16 cellular contexts compared by ENCODE assay signal in genomic region chr6:3280866-3281465, GRCh38. TPM values are rescaled to one million over a fixed set of nuclear protein-coding genes. Genes with fewer than 3 reads are reported as not detected.
DNase-seq lines count a peak whose midpoint lies in the region; ATAC-seq and TF ChIP-seq lines count a peak whose summit lies in the region.
"Had no signal": no experiment of that assay in that cellular context is flagged by ENCODE, and none has a peak within 500 bp of the region (broad histone marks: within the 10 kb centered on the region; RNA-seq: fewer than 3 reads in every experiment).

No MANE protein-coding gene starts in this region.

- H3K36me3 Mint-ChIP-seq in nephron (ENCODE audit: low read depth) (peaks cover 12% of the 10 kb centered on the region), type B pancreatic cell (peaks cover 14% of the 10 kb centered on the region), immature natural killer cell (peaks cover 0 to 5% (median 0%) of the 10 kb centered on the region in 3 donors)
- H3K36me3 Mint-ChIP-seq: activated naive CD8-positive, alpha-beta T cell treated with anti-CD3 and anti-CD28 coated beads, Interleukin-2, amount 10 ng/mL, durations not matched to agents 7 days and 5 days had no signal

- ATAC-seq in Right ventricle myocardium superior (ENCODE audit: poor library complexity) (no peak), left cardiac atrium (no peak), SK-N-SH treated with all-trans-retinoic acid at 6 μM for 48 hours (no peak)

- peak; percentile 36 for DNase-seq in Right ventricle myocardium superior
- DNase-seq in left cardiac atrium = no peak
- peak in 6 of 10 donors; percentile 9 to 38 (median 28) for DNase-seq in dorsolateral prefrontal cortex
- no peak for DNase-seq in type B pancreatic cell (ENCODE audit: extremely low spot score, unreplicated experiment)
- no peak for DNase-seq in immature natural killer cell
- no peak for DNase-seq in activated CD4-positive, alpha-beta T cell treated with anti-CD3 and anti-CD28 coated beads for 48 hours
- DNase-seq: activated CD4-positive, alpha-beta T cell treated with anti-CD3 and anti-CD28 coated beads for 1 hour; activated naive CD8-positive, alpha-beta T cell treated with anti-CD3 and anti-CD28 coated beads, Interleukin-2, amount 10 ng/mL, durations not matched to agents 7 days and 5 days; GOT3; NCI-H524 treated with DMSO at 0.1 percent for 48 hours; stimulated activated naive CD4-positive, alpha-beta T cell treated with Interleukin-2 at 50 U/mL for 16 hours had no signal

- intact Hi-C loops in Right ventricle myocardium superior (cut with DNase I) = loop anchor here (5.0 kb wide), 1 partner anchor 176 kb away; the partner anchor contains the start of gene SLC22A23
- intact Hi-C loops in left cardiac atrium (cut with DNase I) = loop anchor here (10.0 kb wide), 2 partner anchors 704 to 724 kb away; no protein-coding TSS in a partner anchor
- intact Hi-C loops in dorsolateral prefrontal cortex (cut with DNase I) = loop anchor here (5.0 kb wide), 2 partner anchors 176 to 711 kb away; partner anchors contain the start of gene SLC22A23 (in 1 of the 2)

- H3K4me3 Mint-ChIP-seq in nephron = no peak overlapping the region
- H3K4me3 Mint-ChIP-seq in type B pancreatic cell = peak overlapping the region; percentile 10
- no peak overlapping the region for H3K4me3 Mint-ChIP-seq in immature natural killer cell
- H3K4me3 Mint-ChIP-seq: activated naive CD8-positive, alpha-beta T cell treated with anti-CD3 and anti-CD28 coated beads, Interleukin-2, amount 10 ng/mL, durations not matched to agents 7 days and 5 days; CD8-positive, alpha-beta memory T cell had no signal

- H3K4me3 ChIP-seq in dorsolateral prefrontal cortex = no peak overlapping the region
- H3K4me3 ChIP-seq: A549 had no signal

- peak overlapping the region in 52 of 59 donors; percentile 4 to 84 (median 64) for H3K27ac ChIP-seq in dorsolateral prefrontal cortex
- H3K27ac ChIP-seq: KMS-11 had no signal

- H3K9me3 Mint-ChIP-seq in nephron (no peaks in the 10 kb centered on the region), type B pancreatic cell (no peaks in the 10 kb centered on the region), immature natural killer cell (no peaks in the 10 kb centered on the region)
- H3K9me3 Mint-ChIP-seq: activated naive CD8-positive, alpha-beta T cell treated with anti-CD3 and anti-CD28 coated beads, Interleukin-2, amount 10 ng/mL, durations not matched to agents 7 days and 5 days; CD8-positive, alpha-beta memory T cell had no signal

- H3K27ac Mint-ChIP-seq in nephron (peak overlapping the region in 2 of 3 experiments; percentile 64 to 68), type B pancreatic cell (no peak overlapping the region), immature natural killer cell (no peak overlapping the region)
- H3K27ac Mint-ChIP-seq: activated naive CD8-positive, alpha-beta T cell treated with anti-CD3 and anti-CD28 coated beads, Interleukin-2, amount 10 ng/mL, durations not matched to agents 7 days and 5 days had no signal

- H3K27me3 Mint-ChIP-seq in nephron (ENCODE audit: low read depth) = no peaks in the 10 kb centered on the region
- no peaks in the 10 kb centered on the region for H3K27me3 Mint-ChIP-seq in type B pancreatic cell
- no peaks in the 10 kb centered on the region for H3K27me3 Mint-ChIP-seq in immature natural killer cell (ENCODE audit: low read depth in 3 of 3)
- H3K27me3 Mint-ChIP-seq: activated naive CD8-positive, alpha-beta T cell treated with anti-CD3 and anti-CD28 coated beads, Interleukin-2, amount 10 ng/mL, durations not matched to agents 7 days and 5 days; CD8-positive, alpha-beta memory T cell had no signal

- H3K4me1 Mint-ChIP-seq in nephron (peaks cover 36% of the 10 kb centered on the region), type B pancreatic cell (ENCODE audit: unreplicated experiment) (peaks cover 31% of the 10 kb centered on the region), immature natural killer cell (peaks cover 4 to 7% of the 10 kb centered on the region in 2 donors)

- no peaks in the 10 kb centered on the region for H3K27me3 ChIP-seq in dorsolateral prefrontal cortex

- TF ChIP-seq CTCF in dorsolateral prefrontal cortex (IDR thresholded peaks at IDR 0.05 in 54 of 56, conservative IDR thresholded peaks at IDR 0.05 in 2 of 56; ENCODE audit: low read depth in 1 of 56, partially characterized antibody in 56 of 56) (no peak), nephron (IDR thresholded peaks at IDR 0.05; ENCODE audit: unreplicated experiment in 3 of 3) (no peak), type B pancreatic cell (conservative IDR thresholded peaks at IDR 0.05) (no peak)

TF ChIP-seq in SK-N-SH treated with all-trans-retinoic acid at 6 μM for 48 hours, 23 proteins besides CTCF, POLR2A, EP300 and RAD21:
- TF ChIP-seq BACH2 (CRISPR knock-in tag; IDR thresholded peaks at IDR 0.05; ENCODE audit: borderline replicate concordance) = no peak
- no peak for TF ChIP-seq ZFP3 (CRISPR knock-in tag; IDR thresholded peaks at IDR 0.05)
- no peak for TF ChIP-seq TSHZ2 (CRISPR knock-in tag; IDR thresholded peaks at IDR 0.05)
- no peak for TF ChIP-seq RARB (CRISPR knock-in tag; IDR thresholded peaks at IDR 0.05)
- no peak for TF ChIP-seq OSR1 (CRISPR knock-in tag; IDR thresholded peaks at IDR 0.05)

RNA-seq across cellular contexts. Expression of gene PSMG4, which starts 22.2 kb away (rescaled TPM):
- total RNA-seq in Right ventricle myocardium superior (8.9 TPM), left cardiac atrium (1 to 10 TPM; 6.7 to 8.8 TPM), dorsolateral prefrontal cortex (10 to 100 TPM; 17.1 to 34.4 (median 25.3) TPM), type B pancreatic cell (ENCODE audit: low replicate concordance) (18.1 and 24.1 TPM in 2 replicates)
- 10 to 100 TPM; 28.6 to 45.7 (median 29.6) TPM for polyA plus RNA-seq in immature natural killer cell

RNA-seq across cellular contexts. Expression of gene TUBB2B, which starts 53.5 kb away (rescaled TPM):
- total RNA-seq in Right ventricle myocardium superior (1.3 TPM), left cardiac atrium (1 to 10 TPM; 2.2 to 3.9 TPM), dorsolateral prefrontal cortex (100 to 1,000 TPM in 108 of 120 experiments, 10 to 100 TPM in 12; 53.6 to 634 (median 180) TPM), type B pancreatic cell (ENCODE audit: low replicate concordance) (37.8 and 158 TPM in 2 replicates)
- polyA plus RNA-seq in immature natural killer cell = under 1 TPM in 1 of 3 donors, not detected in 2; 0.11 TPM
- total RNA-seq: activated naive CD8-positive, alpha-beta T cell treated with anti-CD3 and anti-CD28 coated beads, Interleukin-2, amount 10 ng/mL, durations not matched to agents 7 days and 5 days had no signal

Comparison
In these comparisons a context has a peak if more than half of its experiments do, and no peak if none do; other contexts are left out.
1. DNase-seq: peak in Right ventricle myocardium superior (single experiment) and dorsolateral prefrontal cortex (6 of 10); none in left cardiac atrium (single experiment), type B pancreatic cell (single experiment), immature natural killer cell (0 of 3) and activated CD4-positive, alpha-beta T cell treated with anti-CD3 and anti-CD28 coated beads for 48 hours (single experiment).
2. H3K27ac Mint-ChIP-seq: peak in nephron (2 of 3); none in type B pancreatic cell (single experiment) and immature natural killer cell (0 of 6).